ENCODE assay signal across 9 cellular contexts in genomic region chr1:171257207-171258052, GRCh38. TPM values are rescaled to one million over a fixed set of nuclear protein-coding genes. Genes with fewer than 3 reads are reported as not detected.
DNase-seq lines count a peak whose midpoint lies in the region; ATAC-seq and TF ChIP-seq lines count a peak whose summit lies in the region.
"Had no signal": no experiment of that assay in that cellular context is flagged by ENCODE, and none has a peak within 500 bp of the region (broad histone marks: within the 10 kb centered on the region; RNA-seq: fewer than 3 reads in every experiment).

No MANE protein-coding gene starts in this region.

- no peak for TF ChIP-seq EP300 in stomach (IDR thresholded peaks at IDR 0.05)

- H3K36me3 Mint-ChIP-seq in activated T-helper 1 cell treated with anti-CD3 and anti-CD28 coated beads, Interleukin-12 subunit alpha, Interleukin-12 subunit beta, Interleukin-2, Interleukin-4 antibody, amounts not matched to agents 30 ng/mL and 10 ng/mL and 1 ng/mL, durations not matched to agents 14 hours and 24 hours and 36 hours (ENCODE audit: low read depth) = no peaks in the 10 kb centered on the region

- intact Hi-C loops in adrenal gland (cut with DNase I) (no loop called here), left cardiac atrium (cut with DNase I) (no loop called here), stomach (cut with DNase I; ENCODE audit: low total_unique reads) (no loop called here)
- intact Hi-C loops in activated T-helper 1 cell treated with anti-CD3 and anti-CD28 coated beads, Interleukin-12 subunit alpha, Interleukin-12 subunit beta, Interleukin-2, Interleukin-4 antibody, amounts not matched to agents 30 ng/mL and 10 ng/mL and 1 ng/mL, durations not matched to agents 14 hours and 24 hours and 36 hours (cut with micrococcal nuclease) = no loop called here

- H3K4me1 Mint-ChIP-seq in activated T-helper 1 cell treated with anti-CD3 and anti-CD28 coated beads, Interleukin-12 subunit alpha, Interleukin-12 subunit beta, Interleukin-2, Interleukin-4 antibody, amounts not matched to agents 30 ng/mL and 10 ng/mL and 1 ng/mL, durations not matched to agents 14 hours and 24 hours and 36 hours (ENCODE audit: low read depth) = peaks cover 2% of the 10 kb centered on the region

- H3K27ac ChIP-seq in adrenal gland = peak overlapping the region in 3 of 5 donors; percentile 65 to 84 (median 69)
- peak overlapping the region in 3 of 5 donors; percentile 5 to 47 (median 40) for H3K27ac ChIP-seq in stomach

- H3K36me3 ChIP-seq in adrenal gland (replicated peaks in 1 of 2) = no peaks in the 10 kb centered on the region
- no peaks in the 10 kb centered on the region for H3K36me3 ChIP-seq in stomach

- DNase-seq in HS-5 (ENCODE audit: low read depth) = peak; percentile 42
- peak; percentile 49 to 90 (median 84) for DNase-seq in adrenal gland
- DNase-seq in left cardiac atrium = peak; percentile 28
- peak; percentile 43 for DNase-seq in stomach
- no peak for DNase-seq in GM03348 (ENCODE audit: low spot score)
- DNase-seq in activated T-helper 1 cell treated with anti-CD3 and anti-CD28 coated beads, Interleukin-12 subunit alpha, Interleukin-12 subunit beta, Interleukin-2, Interleukin-4 antibody, amounts not matched to agents 30 ng/mL and 10 ng/mL and 1 ng/mL, durations not matched to agents 14 hours and 24 hours and 36 hours (ENCODE audit: low spot score) = no peak
- DNase-seq: Karpas-422 had no signal

- H3K27me3 Mint-ChIP-seq in activated T-helper 1 cell treated with anti-CD3 and anti-CD28 coated beads, Interleukin-12 subunit alpha, Interleukin-12 subunit beta, Interleukin-2, Interleukin-4 antibody, amounts not matched to agents 30 ng/mL and 10 ng/mL and 1 ng/mL, durations not matched to agents 14 hours and 24 hours and 36 hours (ENCODE audit: insufficient read depth) = peaks cover 14% of the 10 kb centered on the region

- 32 to 42% (median 35%) methylated on average over 6 to 11 of the region's 11 CpGs for WGBS in adrenal gland, 4 donors
- 27 to 36% (median 30%) methylated on average over 8 to 11 of the region's 11 CpGs for WGBS in stomach, 5 donors

- H3K9me3 ChIP-seq in adrenal gland (replicated peaks in 1 of 3) = no peaks in the 10 kb centered on the region
- no peaks in the 10 kb centered on the region for H3K9me3 ChIP-seq in stomach

- H3K9me3 Mint-ChIP-seq in activated T-helper 1 cell treated with anti-CD3 and anti-CD28 coated beads, Interleukin-12 subunit alpha, Interleukin-12 subunit beta, Interleukin-2, Interleukin-4 antibody, amounts not matched to agents 30 ng/mL and 10 ng/mL and 1 ng/mL, durations not matched to agents 14 hours and 24 hours and 36 hours = no peaks in the 10 kb centered on the region

- no peaks in the 10 kb centered on the region for H3K27me3 ChIP-seq in adrenal gland
- peaks cover 0 to 17% (median under 1%) of the 10 kb centered on the region in 3 donors for H3K27me3 ChIP-seq in stomach

- H3K4me3 Mint-ChIP-seq in activated T-helper 1 cell treated with anti-CD3 and anti-CD28 coated beads, Interleukin-12 subunit alpha, Interleukin-12 subunit beta, Interleukin-2, Interleukin-4 antibody, amounts not matched to agents 30 ng/mL and 10 ng/mL and 1 ng/mL, durations not matched to agents 14 hours and 24 hours and 36 hours = no peak overlapping the region

- H3K4me3 ChIP-seq in adrenal gland = no peak overlapping the region
- H3K4me3 ChIP-seq in stomach = no peak overlapping the region

- no peak overlapping the region for H3K27ac Mint-ChIP-seq in activated T-helper 1 cell treated with anti-CD3 and anti-CD28 coated beads, Interleukin-12 subunit alpha, Interleukin-12 subunit beta, Interleukin-2, Interleukin-4 antibody, amounts not matched to agents 30 ng/mL and 10 ng/mL and 1 ng/mL, durations not matched to agents 14 hours and 24 hours and 36 hours

- TF ChIP-seq POLR2A in adrenal gland (IDR thresholded peaks at IDR 0.05) (no peak), stomach (IDR thresholded peaks at IDR 0.05) (no peak)

- ATAC-seq in left cardiac atrium (peak; percentile 59 to 67), HG03378 (IDR thresholded peaks at IDR 0.05; ENCODE audit: unreplicated experiment) (no peak)

- TF ChIP-seq CTCF in adrenal gland (IDR thresholded peaks at IDR 0.05) = no peak
- TF ChIP-seq CTCF in stomach (IDR thresholded peaks at IDR 0.05) = no peak

- peaks cover 18 to 35% of the 10 kb centered on the region in 2 donors for H3K4me1 ChIP-seq in adrenal gland (replicated peaks in 1 of 2)
- H3K4me1 ChIP-seq in stomach = peaks cover 4 to 26% (median 11%) of the 10 kb centered on the region in 4 donors

RNA-seq across cellular contexts. Expression of gene FMO1, which starts 9.1 kb away (rescaled TPM):
- total RNA-seq in adrenal gland = 10 to 100 TPM in 2 of 8 donors, 1 to 10 TPM in 6; 1.0 to 13.5 (median 7.6) TPM
- 1 to 10 TPM; 1.4 to 5.6 (median 2.5) TPM for polyA plus RNA-seq in adrenal gland
- under 1 TPM in 1 of 2 donors, not detected in 1; 0.62 TPM for total RNA-seq in left cardiac atrium
- 1 to 10 TPM in 1 of 5 donors, not detected in 4; 1.8 TPM for total RNA-seq in stomach
- 1 to 10 TPM; 1.4 to 3.2 (median 2.6) TPM for polyA plus RNA-seq in stomach
- total RNA-seq in activated T-helper 1 cell treated with anti-CD3 and anti-CD28 coated beads, Interleukin-12 subunit alpha, Interleukin-12 subunit beta, Interleukin-2, Interleukin-4 antibody, amounts not matched to agents 30 ng/mL and 10 ng/mL and 1 ng/mL, durations not matched to agents 14 hours and 24 hours and 36 hours = not detected in 2 replicates
- total RNA-seq: mononuclear cell had no signal

RNA-seq across cellular contexts. Expression of gene FMO4, which starts 56.6 kb away (rescaled TPM):
- 10 to 100 TPM in 2 of 8 donors, 1 to 10 TPM in 6; 1.7 to 11.4 (median 4.0) TPM for total RNA-seq in adrenal gland
- 1 to 10 TPM; 3.2 to 4.0 (median 3.9) TPM for polyA plus RNA-seq in adrenal gland
- total RNA-seq in left cardiac atrium = 1 to 10 TPM; 3.1 to 3.8 TPM
- total RNA-seq in stomach = 1 to 10 TPM in 3 of 5 donors, under 1 TPM in 1, not detected in 1; 0.89 to 5.9 (median 3.4) TPM
- polyA plus RNA-seq in stomach = 10 to 100 TPM in 1 of 3 donors, 1 to 10 TPM in 2; 3.2 to 12.2 (median 3.8) TPM
- 0.39 and 1.5 TPM in 2 replicates for total RNA-seq in activated T-helper 1 cell treated with anti-CD3 and anti-CD28 coated beads, Interleukin-12 subunit alpha, Interleukin-12 subunit beta, Interleukin-2, Interleukin-4 antibody, amounts not matched to agents 30 ng/mL and 10 ng/mL and 1 ng/mL, durations not matched to agents 14 hours and 24 hours and 36 hours

Comparison
In these comparisons a context has a peak if more than half of its experiments do, and no peak if none do; other contexts are left out.
1. DNase-seq: peak in HS-5 (single experiment), adrenal gland (7 of 7), left cardiac atrium (single experiment) and stomach (single experiment); none in GM03348 (single experiment) and activated T-helper 1 cell treated with anti-CD3 and anti-CD28 coated beads, Interleukin-12 subunit alpha, Interleukin-12 subunit beta, Interleukin-2, Interleukin-4 antibody, amounts not matched to agents 30 ng/mL and 10 ng/mL and 1 ng/mL, durations not matched to agents 14 hours and 24 hours and 36 hours (single experiment).